In genomic region chr11:62545437-62546243, GRCh38 we compare ENCODE assay signal across 7 cellular contexts. TPM values are rescaled to one million over a fixed set of nuclear protein-coding genes. Genes with fewer than 3 reads are reported as not detected.
DNase-seq lines count a peak whose midpoint lies in the region; ATAC-seq and TF ChIP-seq lines count a peak whose summit lies in the region.

No MANE protein-coding gene starts in this region.

- 0 to 1% methylated on average over 54 to 59 of the region's 59 CpGs for WGBS in esophagus, 2 donors
- WGBS in thyroid gland, 2 donors: 0 to 1% methylated on average over 43 to 47 of the region's 59 CpGs

- no peak for DNase-seq in GM12864 (ENCODE audit: low read depth)
- DNase-seq in NCI-H526 (lab: John Stamatoyannopoulos, UW): peak; percentile 78 to 92
- peak; percentile 68 for DNase-seq in activated T-cell treated with anti-CD3 and anti-CD28 coated beads, Interleukin-2, amount 50 U/mL, for 24 hours
- DNase-seq in thyroid gland: peak; percentile 91 to 93

- peaks cover 75% of the 10 kb centered on the region for H3K4me1 Mint-ChIP-seq in activated T-cell treated with anti-CD3 and anti-CD28 coated beads, Interleukin-2, amount 50 U/mL, for 24 hours (ENCODE audit: low read depth)

- no peaks in the 10 kb centered on the region for H3K27me3 ChIP-seq in esophagus (ENCODE audit: control insufficient read depth in 1 of 2, insufficient read depth in 2 of 2, low read length in 2 of 2)
- no peaks in the 10 kb centered on the region for H3K27me3 ChIP-seq in mucosa of rectum (ENCODE audit: control insufficient read depth in 2 of 2, insufficient read depth in 2 of 2, low read length in 2 of 2)
- no peaks in the 10 kb centered on the region for H3K27me3 ChIP-seq in thyroid gland

- H3K9me3 ChIP-seq in esophagus (ENCODE audit: control insufficient read depth in 2 of 2, insufficient read depth in 1 of 2, low read depth in 1 of 2, low read length in 1 of 2): no peaks in the 10 kb centered on the region
- H3K9me3 ChIP-seq in mucosa of rectum (ENCODE audit: control insufficient read depth in 2 of 2, low read length in 2 of 2): no peaks in the 10 kb centered on the region
- H3K9me3 ChIP-seq in thyroid gland: no peaks in the 10 kb centered on the region

- H3K36me3 ChIP-seq in esophagus (ENCODE audit: control insufficient read depth in 2 of 2, insufficient read depth in 2 of 2, low read length in 1 of 2): peaks cover 0 to 12% of the 10 kb centered on the region in 2 donors
- H3K36me3 ChIP-seq in mucosa of rectum (ENCODE audit: control insufficient read depth in 2 of 2, insufficient read depth in 2 of 2, low read length in 2 of 2): no peaks in the 10 kb centered on the region
- no peaks in the 10 kb centered on the region for H3K36me3 ChIP-seq in thyroid gland

- H3K4me1 ChIP-seq in esophagus (ENCODE audit: control insufficient read depth in 2 of 2, insufficient read depth in 2 of 2, low read length in 1 of 2) (peaks cover 8 to 20% of the 10 kb centered on the region in 2 donors), mucosa of rectum (ENCODE audit: control insufficient read depth in 2 of 2, insufficient read depth in 2 of 2, low read length in 2 of 2) (peaks cover 69 to 72% of the 10 kb centered on the region in 2 donors), thyroid gland (peaks cover 40 to 73% of the 10 kb centered on the region in 2 donors)

- intact Hi-C loops in thyroid gland (cut with DNase I): no loop called here

- no peak for ATAC-seq in GM18502 (IDR thresholded peaks at IDR 0.05; ENCODE audit: poor library complexity, unreplicated experiment)

- H3K9ac ChIP-seq in mucosa of rectum (ENCODE audit: low read depth in 1 of 2, low read length in 2 of 2): peak overlapping the region; percentile 95 to 100

- peak overlapping the region; percentile 81 for H3K27ac Mint-ChIP-seq in activated T-cell treated with anti-CD3 and anti-CD28 coated beads, Interleukin-2, amount 50 U/mL, for 24 hours

- H3K4me3 ChIP-seq in GM12864 (ENCODE audit: low read depth, low read length): peak overlapping the region; percentile 59
- H3K4me3 ChIP-seq in esophagus (ENCODE audit: low read depth in 1 of 2, low read length in 2 of 2): peak overlapping the region; percentile 82 to 98
- H3K4me3 ChIP-seq in mucosa of rectum (ENCODE audit: low read length in 2 of 2): peak overlapping the region; percentile 90 to 97
- H3K4me3 ChIP-seq in thyroid gland (replicated peaks in 1 of 3): peak overlapping the region; percentile 46 to 87 (median 85)

- H3K27ac ChIP-seq in esophagus (ENCODE audit: low read depth in 2 of 2, low read length in 1 of 2): peak overlapping the region; percentile 99 to 100
- peak overlapping the region; percentile 99 to 100 for H3K27ac ChIP-seq in mucosa of rectum (ENCODE audit: low read depth in 2 of 2, low read length in 2 of 2)
- peak overlapping the region; percentile 92 to 99 (median 96) for H3K27ac ChIP-seq in thyroid gland

- H3K9me3 Mint-ChIP-seq in activated T-cell treated with anti-CD3 and anti-CD28 coated beads, Interleukin-2, amount 50 U/mL, for 24 hours: no peaks in the 10 kb centered on the region

- peaks cover 6% of the 10 kb centered on the region for H3K36me3 Mint-ChIP-seq in activated T-cell treated with anti-CD3 and anti-CD28 coated beads, Interleukin-2, amount 50 U/mL, for 24 hours (ENCODE audit: low read depth)

- H3K27me3 Mint-ChIP-seq in activated T-cell treated with anti-CD3 and anti-CD28 coated beads, Interleukin-2, amount 50 U/mL, for 24 hours: peaks cover 2% of the 10 kb centered on the region

- TF ChIP-seq CTCF in GM12864 (IDR thresholded peaks at IDR 0.05; ENCODE audit: low read depth, low read length, missing control alignments) (peak; percentile 5), thyroid gland (IDR thresholded peaks at IDR 0.05) (peak in 1 of 6 experiments; percentile 3)

- peak overlapping the region; percentile 88 for H3K4me3 Mint-ChIP-seq in activated T-cell treated with anti-CD3 and anti-CD28 coated beads, Interleukin-2, amount 50 U/mL, for 24 hours

- peak in 1 of 2 donors; percentile 61 for TF ChIP-seq POLR2A in thyroid gland (IDR thresholded peaks at IDR 0.05)

RNA-seq across cellular contexts. Expression of gene AHNAK, which starts 1.0 kb away (rescaled TPM):
- polyA plus RNA-seq in esophagus: 100 to 1,000 TPM; 168 to 195 TPM
- total RNA-seq in thyroid gland: 100 to 1,000 TPM; 227 to 400 (median 288) TPM

RNA-seq across cellular contexts. Expression of gene EEF1G, which starts 28.1 kb away (rescaled TPM):
- polyA plus RNA-seq in esophagus: 1,000 to 10,000 TPM in 1 of 2 donors, 100 to 1,000 TPM in 1; 884 to 1,495 TPM
- total RNA-seq in thyroid gland: 1,000 to 10,000 TPM; 1,334 to 1,814 (median 1,607) TPM

RNA-seq across cellular contexts. Expression of gene TUT1, which starts 45.7 kb away (rescaled TPM):
- 10 to 100 TPM in 1 of 2 donors, 1 to 10 TPM in 1; 9.0 to 15.2 TPM for polyA plus RNA-seq in esophagus
- total RNA-seq in thyroid gland: 10 to 100 TPM; 13.7 to 20.0 (median 16.1) TPM

RNA-seq across cellular contexts. Expression of gene MTA2, which starts 56.0 kb away (rescaled TPM):
- 10 to 100 TPM; 76.2 to 90.4 TPM for polyA plus RNA-seq in esophagus
- 10 to 100 TPM; 65.3 to 76.7 (median 70.7) TPM for total RNA-seq in thyroid gland
